In genomic region chr12:102965281-102966155, GRCh38 we compare ENCODE assay signal across 9 cellular contexts. TPM values are rescaled to one million over a fixed set of nuclear protein-coding genes. Genes with fewer than 3 reads are reported as not detected.
DNase-seq lines count a peak whose midpoint lies in the region; ATAC-seq and TF ChIP-seq lines count a peak whose summit lies in the region.
"Had no signal": no experiment of that assay in that cellular context is flagged by ENCODE, and none has a peak within 500 bp of the region (broad histone marks: within the 10 kb centered on the region; RNA-seq: fewer than 3 reads in every experiment).

No MANE protein-coding gene starts in this region.

- H3K36me3 ChIP-seq in cardiac muscle cell = no peaks in the 10 kb centered on the region
- no peaks in the 10 kb centered on the region for H3K36me3 ChIP-seq in heart right ventricle
- H3K36me3 ChIP-seq in hepatocyte (replicated peaks; ENCODE audit: insufficient read depth, low read depth) = no peaks in the 10 kb centered on the region

- DNase-seq in cardiac muscle cell (ENCODE audit: low read depth in 1 of 2, low spot score in 1 of 2) (peak in 1 of 2 donors; percentile 2), heart right ventricle (no peak), NCI-H2196 treated with DMSO at 0.1 percent for 48 hours (lab: John Stamatoyannopoulos, UW; ENCODE audit: unreplicated experiment) (peak; percentile 51), hepatocyte (ENCODE audit: low spot score) (no peak), type B pancreatic cell (ENCODE audit: extremely low spot score, unreplicated experiment) (no peak)
- DNase-seq in stimulated activated CD4-positive, alpha-beta T cell treated with anti-CD3 and anti-CD28 coated beads, Interleukin-15, amount 100 ng/mL, for 24 hours = no peak
- DNase-seq in stimulated activated CD4-positive, alpha-beta T cell treated with anti-CD3 and anti-CD28 coated beads, Interleukin-2, amount 100 ng/mL, for 24 hours = no peak
- DNase-seq: NCI-H1930 had no signal

- peak overlapping the region; percentile 82 for H3K4me3 Mint-ChIP-seq in type B pancreatic cell

- TF ChIP-seq CTCF in cardiac muscle cell (IDR thresholded peaks at IDR 0.05; ENCODE audit: low read depth, low read length) (no peak), heart right ventricle (IDR thresholded peaks at IDR 0.05) (no peak), hepatocyte (IDR thresholded peaks at IDR 0.05; ENCODE audit: poor library complexity) (no peak), type B pancreatic cell (conservative IDR thresholded peaks at IDR 0.05) (no peak)

- H3K9me2 ChIP-seq in hepatocyte (replicated peaks; ENCODE audit: insufficient read depth) = no peaks in the 10 kb centered on the region

- peak overlapping the region; percentile 72 for H3K4me2 ChIP-seq in hepatocyte

- ATAC-seq in heart right ventricle (no peak), GM19351 (IDR thresholded peaks at IDR 0.05; ENCODE audit: unreplicated experiment) (no peak)

- H4K20me1 ChIP-seq in hepatocyte (ENCODE audit: insufficient read depth, poor library complexity, severe bottlenecking) = no peaks in the 10 kb centered on the region

- peaks cover 5% of the 10 kb centered on the region for H3K36me3 Mint-ChIP-seq in type B pancreatic cell

- peaks cover 8% of the 10 kb centered on the region for H3K4me1 Mint-ChIP-seq in type B pancreatic cell (ENCODE audit: unreplicated experiment)

- 1 to 2% methylated on average over 38 of the region's 38 CpGs for WGBS in heart right ventricle, 2 donors
- WGBS in hepatocyte (ENCODE audit: low lambda C conversion rate, missing lambda C conversion rate) = 4% methylated on average over 32 of the region's 38 CpGs

- H3K27ac ChIP-seq in cardiac muscle cell (no peak overlapping the region), heart right ventricle (no peak overlapping the region), hepatocyte (no peak overlapping the region)

- H3K79me2 ChIP-seq in hepatocyte = no peaks in the 10 kb centered on the region

- intact Hi-C loops in heart right ventricle (cut with DNase I) = no loop called here

- H3K9me3 Mint-ChIP-seq in type B pancreatic cell = peaks cover 4% of the 10 kb centered on the region

- H3K27me3 Mint-ChIP-seq in type B pancreatic cell = peaks cover 97% of the 10 kb centered on the region

- H3K27me3 ChIP-seq in cardiac muscle cell = peaks cover 100% of the 10 kb centered on the region
- H3K27me3 ChIP-seq in heart right ventricle = peaks cover 0 to 98% (median 72%) of the 10 kb centered on the region in 7 donors
- H3K27me3 ChIP-seq in hepatocyte = peaks cover 97% of the 10 kb centered on the region

- H3K9me3 ChIP-seq in cardiac muscle cell (ENCODE audit: low read depth) (peaks cover 5% of the 10 kb centered on the region), heart right ventricle (peaks cover 0 to 13% (median 0%) of the 10 kb centered on the region in 11 donors), hepatocyte (ENCODE audit: low read depth) (no peaks in the 10 kb centered on the region)

- peaks cover 3% of the 10 kb centered on the region for H3K4me1 ChIP-seq in cardiac muscle cell (ENCODE audit: low read depth)
- H3K4me1 ChIP-seq in heart right ventricle = peaks cover 0 to 18% (median 0%) of the 10 kb centered on the region in 9 donors
- H3K4me1 ChIP-seq in hepatocyte (ENCODE audit: insufficient read depth) = peaks cover 4% of the 10 kb centered on the region

- H3K27ac Mint-ChIP-seq in type B pancreatic cell = no peak overlapping the region

- H3K4me3 ChIP-seq in cardiac muscle cell (peak overlapping the region; percentile 4), heart right ventricle (peak overlapping the region in 1 of 10 donors; percentile 7), hepatocyte (no peak overlapping the region)

- peak overlapping the region; percentile 48 for H2AFZ ChIP-seq in hepatocyte

RNA-seq across cellular contexts. Expression of gene ASCL1, which starts 8.0 kb away (rescaled TPM):
- total RNA-seq in cardiac muscle cell (not detected in 2 replicates), heart right ventricle (not detected), hepatocyte (1.6 and 1.7 TPM in 2 replicates), type B pancreatic cell (ENCODE audit: low replicate concordance) (7.5 and 10.4 TPM in 2 replicates)
- polyA plus RNA-seq in cardiac muscle cell (not detected in 2 replicates), heart right ventricle (not detected), hepatocyte (1.5 TPM in 1 of 2 replicates, not detected in the other)

RNA-seq across cellular contexts. Expression of gene PAH, which starts 48.5 kb away (rescaled TPM):
- total RNA-seq in cardiac muscle cell (0.18 TPM in 1 of 2 replicates, not detected in the other), heart right ventricle (not detected), hepatocyte (203 and 206 TPM in 2 replicates), type B pancreatic cell (ENCODE audit: low replicate concordance) (5.8 and 13.3 TPM in 2 replicates)
- polyA plus RNA-seq in cardiac muscle cell (not detected in 2 replicates), heart right ventricle (not detected), hepatocyte (58.2 and 76.1 TPM in 2 replicates)

Comparison
In these comparisons a context has a peak if more than half of its experiments do, and no peak if none do; other contexts are left out.
1. RNA of gene PAH, which starts 48.5 kb away (total RNA-seq): 203 to 206 TPM in hepatocyte; 5.8 to 13.3 TPM in type B pancreatic cell, 0.18 TPM in cardiac muscle cell and not detected in heart right ventricle; every median in the first group is over 10 times any median in the second.